In genomic region chr19:49110567-49110966, GRCh38 we compare ENCODE assay signal across 20 cellular contexts. TPM values are rescaled to one million over a fixed set of nuclear protein-coding genes. Genes with fewer than 3 reads are reported as not detected.
DNase-seq lines count a peak whose midpoint lies in the region; TF ChIP-seq lines count a peak whose summit lies in the region.
"Had no signal": no experiment of that assay in that cellular context is flagged by ENCODE, and none has a peak within 500 bp of the region (broad histone marks: within the 10 kb centered on the region; RNA-seq: fewer than 3 reads in every experiment).

No MANE protein-coding gene starts in this region.

- peak overlapping the region; percentile 27 for H3K27ac Mint-ChIP-seq in osteocyte (ENCODE audit: unreplicated experiment)
- H3K27ac Mint-ChIP-seq in T-helper 2 cell treated with Interferon-gamma antibody and Interleukin-4, amounts not matched to agents 5 μg/mL and 100 μg/mL, for 36 hours = no peak overlapping the region
- H3K27ac Mint-ChIP-seq: activated naive CD4-positive, alpha-beta T cell treated with anti-CD3 and anti-CD28 coated beads, Interleukin-2, amount 10 ng/mL, durations not matched to agents 7 days and 5 days; endodermal cell; IgD-negative memory B cell; stimulated activated naive CD8-positive, alpha-beta T cell treated with anti-CD3 and anti-CD28 coated beads, Interleukin-15, amount 100 ng/mL, for 72 hours had no signal

- H3K4me3 ChIP-seq in AG10803 (ENCODE audit: low read length) = no peak overlapping the region
- H3K4me3 ChIP-seq: BLaER1 had no signal

- TF ChIP-seq CTCF in AG10803 (conservative IDR thresholded peaks at IDR 0.05; ENCODE audit: low read length) = no peak
- TF ChIP-seq CTCF in RWPE1 (conservative IDR thresholded peaks at IDR 0.05; ENCODE audit: low read depth) = no peak
- TF ChIP-seq CTCF in osteocyte (IDR thresholded peaks at IDR 0.05) = no peak

- CTCF ChIA-PET in RWPE1 (lab: Yijun Ruan, JAX) = no interaction called here

- peak overlapping the region; percentile 45 for H3K27ac ChIP-seq in RWPE1
- H3K27ac ChIP-seq: BLaER1 had no signal

- peaks cover 23% of the 10 kb centered on the region for H3K36me3 Mint-ChIP-seq in osteocyte (ENCODE audit: unreplicated experiment)
- peaks cover 26% of the 10 kb centered on the region for H3K36me3 Mint-ChIP-seq in T-helper 2 cell treated with Interferon-gamma antibody and Interleukin-4, amounts not matched to agents 5 μg/mL and 100 μg/mL, for 36 hours (ENCODE audit: low read depth)

- POLR2A ChIA-PET in RWPE1 (lab: Yijun Ruan, JAX; ENCODE audit: low non-redundant PET) = no interaction called here

- peaks cover 10% of the 10 kb centered on the region for H3K4me1 Mint-ChIP-seq in osteocyte (ENCODE audit: unreplicated experiment)
- H3K4me1 Mint-ChIP-seq in T-helper 2 cell treated with Interferon-gamma antibody and Interleukin-4, amounts not matched to agents 5 μg/mL and 100 μg/mL, for 36 hours (ENCODE audit: low read depth) = peaks cover 14% of the 10 kb centered on the region

- no peak overlapping the region for H3K4me3 Mint-ChIP-seq in osteocyte (ENCODE audit: unreplicated experiment)
- no peak overlapping the region for H3K4me3 Mint-ChIP-seq in T-helper 2 cell treated with Interferon-gamma antibody and Interleukin-4, amounts not matched to agents 5 μg/mL and 100 μg/mL, for 36 hours
- H3K4me3 Mint-ChIP-seq: activated naive CD4-positive, alpha-beta T cell treated with anti-CD3 and anti-CD28 coated beads, Interleukin-2, amount 10 ng/mL, durations not matched to agents 7 days and 5 days; endodermal cell; stimulated activated naive CD8-positive, alpha-beta T cell treated with anti-CD3 and anti-CD28 coated beads, Interleukin-15, amount 100 ng/mL, for 72 hours had no signal

- no peaks in the 10 kb centered on the region for H3K27me3 Mint-ChIP-seq in osteocyte (ENCODE audit: unreplicated experiment)
- H3K27me3 Mint-ChIP-seq in T-helper 2 cell treated with Interferon-gamma antibody and Interleukin-4, amounts not matched to agents 5 μg/mL and 100 μg/mL, for 36 hours (ENCODE audit: low read depth) = no peaks in the 10 kb centered on the region
- H3K27me3 Mint-ChIP-seq: activated naive CD4-positive, alpha-beta T cell treated with anti-CD3 and anti-CD28 coated beads, Interleukin-2, amount 10 ng/mL, durations not matched to agents 7 days and 5 days; IgD-negative memory B cell; stimulated activated naive CD8-positive, alpha-beta T cell treated with anti-CD3 and anti-CD28 coated beads, Interleukin-15, amount 100 ng/mL, for 72 hours had no signal

- no peaks in the 10 kb centered on the region for H3K9me3 Mint-ChIP-seq in osteocyte (ENCODE audit: unreplicated experiment)
- H3K9me3 Mint-ChIP-seq in T-helper 2 cell treated with Interferon-gamma antibody and Interleukin-4, amounts not matched to agents 5 μg/mL and 100 μg/mL, for 36 hours = no peaks in the 10 kb centered on the region
- H3K9me3 Mint-ChIP-seq: activated naive CD4-positive, alpha-beta T cell treated with anti-CD3 and anti-CD28 coated beads, Interleukin-2, amount 10 ng/mL, durations not matched to agents 7 days and 5 days; endodermal cell; IgD-negative memory B cell; stimulated activated naive CD8-positive, alpha-beta T cell treated with anti-CD3 and anti-CD28 coated beads, Interleukin-15, amount 100 ng/mL, for 72 hours had no signal

- peak; percentile 38 for DNase-seq in AG10803 (ENCODE audit: low read depth)
- DNase-seq in RWPE1 (ENCODE audit: low spot score) = no peak
- peak; percentile 22 for DNase-seq in dedifferentiated amniotic fluid mesenchymal stem cell (ENCODE audit: extremely low spot score)
- DNase-seq in osteocyte (ENCODE audit: extremely low spot score, unreplicated experiment) = no peak
- no peak for DNase-seq in DMS114 treated with DMSO at 0.1 percent for 48 hours (lab: John Stamatoyannopoulos, UW; ENCODE audit: unreplicated experiment)
- no peak for DNase-seq in KBM-7
- no peak for DNase-seq in NOMO-1 treated with dmso at 0.1 percent for 144 hours (lab: John Stamatoyannopoulos, UW; ENCODE audit: unreplicated experiment)
- DNase-seq in T-helper 2 cell treated with Interferon-gamma antibody and Interleukin-4, amounts not matched to agents 5 μg/mL and 100 μg/mL, for 36 hours (ENCODE audit: low spot score) = no peak
- DNase-seq: activated CD4-positive, alpha-beta T cell treated with anti-CD3 and anti-CD28 coated beads for 1 hour; activated naive CD4-positive, alpha-beta T cell treated with anti-CD3 and anti-CD28 coated beads, Interleukin-2, amount 10 ng/mL, durations not matched to agents 7 days and 5 days; DMS 273 treated with DMSO at 0.1 percent for 48 hours; endodermal cell; NCI-H1105; NCI-H2171 treated with DMSO at 0.1 percent for 48 hours; posterior cingulate gyrus; stimulated activated naive CD8-positive, alpha-beta T cell treated with anti-CD3 and anti-CD28 coated beads, Interleukin-15, amount 100 ng/mL, for 72 hours had no signal

- in situ Hi-C loops in KBM-7 (cut with MboI; ENCODE audit: low pct_unique_long_range_greater_than_20kb, low sequenced_read_pairs) = no loop called here

RNA-seq across cellular contexts. Expression of gene LIN7B, which starts 3.6 kb away (rescaled TPM):
- total RNA-seq in osteocyte = 7.9 and 9.9 TPM in 2 replicates

RNA-seq across cellular contexts. Expression of gene C19orf73, which starts 8.4 kb away (rescaled TPM):
- total RNA-seq in osteocyte = 1.8 and 3.4 TPM in 2 replicates

RNA-seq across cellular contexts. Expression of gene PPFIA3, which starts 8.8 kb away (rescaled TPM):
- total RNA-seq in osteocyte = 6.6 and 9.5 TPM in 2 replicates

RNA-seq across cellular contexts. Expression of gene SNRNP70, which starts 25.3 kb away (rescaled TPM):
- total RNA-seq in osteocyte = 277 and 286 TPM in 2 replicates

RNA-seq across cellular contexts. Expression of gene KCNA7, which starts 38.1 kb away (rescaled TPM):
- total RNA-seq in osteocyte = not detected in 2 replicates
- total RNA-seq: bronchial epithelial cell, RPMI7951 had no signal

Comparison
In these comparisons a context has a peak if more than half of its experiments do, and no peak if none do; other contexts are left out.
1. DNase-seq: peak in AG10803 (single experiment) and dedifferentiated amniotic fluid mesenchymal stem cell (single experiment); none in RWPE1 (single experiment), osteocyte (single experiment), DMS114 treated with DMSO at 0.1 percent for 48 hours (single experiment), KBM-7 (single experiment), NOMO-1 treated with dmso at 0.1 percent for 144 hours (single experiment) and T-helper 2 cell treated with Interferon-gamma antibody and Interleukin-4, amounts not matched to agents 5 μg/mL and 100 μg/mL, for 36 hours (single experiment).